ENCODE assay signal across 13 cellular contexts in the genomic region with DNA sequence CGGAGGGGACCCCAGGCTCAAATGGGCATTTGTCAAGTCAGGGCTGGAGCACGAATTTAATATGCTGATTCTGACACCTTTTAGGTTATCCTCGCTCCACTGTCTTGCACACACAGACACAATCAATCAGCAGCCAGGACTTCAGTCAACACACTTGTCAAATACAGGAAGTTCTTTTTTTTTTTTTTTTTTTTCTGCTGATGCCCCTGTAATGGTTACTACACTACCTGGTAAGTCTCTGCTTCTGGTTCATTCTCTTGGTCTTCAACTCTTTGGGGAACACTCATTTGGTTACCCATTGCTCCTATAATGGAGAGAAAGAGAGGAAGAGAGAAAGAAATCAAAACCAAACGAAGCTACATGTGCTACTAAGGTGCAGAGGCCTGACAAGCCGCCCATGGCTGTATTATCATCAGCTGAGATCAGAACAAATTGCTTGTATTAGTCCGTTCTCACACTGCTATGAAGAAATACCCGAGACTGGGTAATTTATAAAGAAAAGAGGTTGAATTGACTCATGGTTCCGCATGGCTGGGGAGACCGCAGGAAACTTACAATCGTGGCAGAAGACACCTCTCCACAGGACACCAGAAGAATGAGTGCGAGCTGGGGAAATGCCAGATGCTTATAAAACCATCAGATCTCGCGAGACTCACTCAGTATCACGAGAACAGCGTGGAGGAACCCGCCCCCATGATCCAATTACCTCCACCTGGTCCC. TPM values are rescaled to one million over a fixed set of nuclear protein-coding genes. Genes with fewer than 3 reads are reported as not detected.
DNase-seq lines count a peak whose midpoint lies in the region; ATAC-seq and TF ChIP-seq lines count a peak whose summit lies in the region.
"Had no signal": no experiment of that assay in that cellular context is flagged by ENCODE, and none has a peak within 500 bp of the region (broad histone marks: within the 10 kb centered on the region; RNA-seq: fewer than 3 reads in every experiment).

No MANE protein-coding gene starts in this region.

- H4K20me1 ChIP-seq in OCI-LY3 (ENCODE audit: insufficient read depth, low read length) = no peaks in the 10 kb centered on the region

- no peak for DNase-seq in CD4-positive, CD25-positive, alpha-beta regulatory T cell
- DNase-seq in GOT3 (lab: John Stamatoyannopoulos, UW) (no peak), DMS79 (lab: John Stamatoyannopoulos, UW) (no peak), pons (ENCODE audit: low spot score) (no peak), activated gamma-delta T cell treated with Interleukin-2 at 50 U/mL for 16 hours (no peak)
- DNase-seq: activated effector memory CD4-positive, alpha-beta T cell treated with Interleukin-2 at 50 U/mL for 16 hours; natural killer cell; NCI-H146 had no signal

- peaks cover 0 to 28% (median 9%) of the 10 kb centered on the region in 4 donors for H3K4me1 Mint-ChIP-seq in CD4-positive, CD25-positive, alpha-beta regulatory T cell
- H3K4me1 Mint-ChIP-seq: WTC11 had no signal

- peaks cover 0 to 2% (median 0%) of the 10 kb centered on the region in 7 donors for H3K9me3 Mint-ChIP-seq in CD4-positive, CD25-positive, alpha-beta regulatory T cell
- H3K9me3 Mint-ChIP-seq: central memory CD8-positive, alpha-beta T cell; natural killer cell; WTC11 had no signal

- no peaks in the 10 kb centered on the region for H3K36me3 Mint-ChIP-seq in CD4-positive, CD25-positive, alpha-beta regulatory T cell
- H3K36me3 Mint-ChIP-seq: natural killer cell, WTC11 had no signal

- peak in 1 of 2 donors; percentile 11 for ATAC-seq in CD4-positive, CD25-positive, alpha-beta regulatory T cell (ENCODE audit: low read depth in 2 of 2)
- ATAC-seq in HG02981 (IDR thresholded peaks at IDR 0.05; ENCODE audit: unreplicated experiment) = peak; percentile 48
- ATAC-seq: WTC11 had no signal

- H3K4me2 ChIP-seq in OCI-LY3 (ENCODE audit: low read length) = peak overlapping the region; percentile 29

- H3K27me3 ChIP-seq in CD4-positive, CD25-positive, alpha-beta regulatory T cell (ENCODE audit: control insufficient read depth, insufficient read depth, low read length) = no peaks in the 10 kb centered on the region
- H3K27me3 ChIP-seq in OCI-LY3 (ENCODE audit: low read depth, low read length) = no peaks in the 10 kb centered on the region

- H3K4me1 ChIP-seq in CD4-positive, CD25-positive, alpha-beta regulatory T cell (ENCODE audit: control insufficient read depth, insufficient read depth, low read length, poor library complexity, severe bottlenecking) = no peaks in the 10 kb centered on the region
- H3K4me1 ChIP-seq in OCI-LY3 (ENCODE audit: low read length) = peaks cover 29% of the 10 kb centered on the region

- peak; percentile 21 for TF ChIP-seq POLR2A in GM19193 (IDR thresholded peaks at IDR 0.05; ENCODE audit: extremely low read depth, insufficient read depth, insufficient read length)

- H3K27ac ChIP-seq in CD4-positive, CD25-positive, alpha-beta regulatory T cell (ENCODE audit: insufficient read depth, low read length, poor library complexity, severe bottlenecking) = no peak overlapping the region
- peak overlapping the region; percentile 55 for H3K27ac ChIP-seq in OCI-LY3 (ENCODE audit: low read length)

- no peak for TF ChIP-seq CTCF in OCI-LY3 (IDR thresholded peaks at IDR 0.05; ENCODE audit: low read depth, low read length)

- H3K27ac Mint-ChIP-seq in CD4-positive, CD25-positive, alpha-beta regulatory T cell = peak overlapping the region in 2 of 3 donors; percentile 14 to 70
- H3K27ac Mint-ChIP-seq: natural killer cell, WTC11 had no signal

- H3K36me3 ChIP-seq in CD4-positive, CD25-positive, alpha-beta regulatory T cell (ENCODE audit: control insufficient read depth, insufficient read depth, low read length) = no peaks in the 10 kb centered on the region
- no peaks in the 10 kb centered on the region for H3K36me3 ChIP-seq in OCI-LY3 (replicated peaks; ENCODE audit: low read depth, low read length)

- H3K4me3 Mint-ChIP-seq in CD4-positive, CD25-positive, alpha-beta regulatory T cell = peak overlapping the region in 3 of 4 donors; percentile 8 to 76 (median 73)
- H3K4me3 Mint-ChIP-seq: central memory CD8-positive, alpha-beta T cell; natural killer cell; WTC11 had no signal

- H3K27me3 Mint-ChIP-seq in CD4-positive, CD25-positive, alpha-beta regulatory T cell = no peaks in the 10 kb centered on the region

- H2AFZ ChIP-seq in OCI-LY3 (ENCODE audit: low read depth, low read length) = peak overlapping the region; percentile 37; the same call in 1 of the 2 replicates

- no peaks in the 10 kb centered on the region for H3K79me2 ChIP-seq in OCI-LY3 (ENCODE audit: low read length)

- H3K9ac ChIP-seq in OCI-LY3 (ENCODE audit: low read length) = no peak overlapping the region

- peak overlapping the region; percentile 13 for H3K4me3 ChIP-seq in CD4-positive, CD25-positive, alpha-beta regulatory T cell (ENCODE audit: low read depth, low read length)
- H3K4me3 ChIP-seq in OCI-LY3 (ENCODE audit: low read length) = peak overlapping the region; percentile 12

- H3K9me3 ChIP-seq in CD4-positive, CD25-positive, alpha-beta regulatory T cell (ENCODE audit: control insufficient read depth in 2 of 2, low read length in 2 of 2) = no peaks in the 10 kb centered on the region
- no peaks in the 10 kb centered on the region for H3K9me3 ChIP-seq in OCI-LY3 (ENCODE audit: insufficient read depth, low read length)

RNA-seq across cellular contexts. Expression of gene BCAS1, which starts 11.8 kb away (rescaled TPM):
- total RNA-seq in CD4-positive, CD25-positive, alpha-beta regulatory T cell = 15.6 TPM
- 10 to 100 TPM in 2 of 4 donors, 1 to 10 TPM in 1, under 1 TPM in 1; 0.81 to 17.3 (median 9.3) TPM for polyA plus RNA-seq in CD4-positive, CD25-positive, alpha-beta regulatory T cell
